30 cellular contexts compared by ENCODE assay signal in genomic region chr11:18739684-18740083, GRCh38. TPM values are rescaled to one million over a fixed set of nuclear protein-coding genes. Genes with fewer than 3 reads are reported as not detected.
"Had no signal": no experiment of that assay in that cellular context is flagged by ENCODE, and none has a peak within 500 bp of the region (broad histone marks: within the 10 kb centered on the region; RNA-seq: fewer than 3 reads in every experiment).

No MANE protein-coding gene starts in this region.

- H3K27ac ChIP-seq: ascending aorta, body of pancreas, coronary artery, VCaP had no signal

- H3K36me3 ChIP-seq: ascending aorta had no signal

- H3K9me3 ChIP-seq: ascending aorta, body of pancreas had no signal

- ATAC-seq: activated naive CD4-positive, alpha-beta T cell treated with anti-CD3 and anti-CD28 coated beads, Interleukin-2, amount 50 U/mL, for 72 hours; activated naive CD8-positive, alpha-beta T cell treated with anti-CD3 and anti-CD28 coated beads, Interleukin-2, amount 50 U/mL, for 24 hours; activated T-cell treated with anti-CD3 and anti-CD28 coated beads, Interleukin-2, amount 50 U/mL, for 4 hours; body of pancreas; T-cell had no signal

- H3K27me3 ChIP-seq: ascending aorta, body of pancreas had no signal

- H3K4me3 ChIP-seq: ascending aorta, body of pancreas, coronary artery had no signal

- H3K4me1 ChIP-seq: ascending aorta, body of pancreas had no signal

- DNase-seq: activated CD4-positive, alpha-beta memory T cell treated with anti-CD3 and anti-CD28 coated beads for 36 hours; activated CD4-positive, alpha-beta T cell treated with anti-CD3 and anti-CD28 coated beads, Interleukin-2, amount 10 ng/mL, durations not matched to agents 7 days and 5 days; activated CD4-positive, CD25-positive, alpha-beta regulatory T cell; activated CD8-positive, alpha-beta memory T cell treated with anti-CD3 and anti-CD28 coated beads for 24 hours; activated effector memory CD4-positive, alpha-beta T cell treated with anti-CD3 and anti-CD28 coated beads, Interleukin-2, amount 50 U/mL, for 16 hours; activated naive CD4-positive, alpha-beta T cell treated with Interleukin-2 at 50 U/mL for 16 hours; activated naive CD8-positive, alpha-beta T cell treated with anti-CD3 and anti-CD28 coated beads, Interleukin-2, amount 50 U/mL, for 24 hours; activated T-cell treated with anti-CD3 and anti-CD28 coated beads, Interleukin-2, amount 50 U/mL, for 4 hours; amniotic stem cell; body of pancreas; central memory CD4-positive, alpha-beta T cell; Kasumi-1; NCI-H1092 treated with DMSO at 0.1 percent for 48 hours; NCI-H1417 treated with DMSO at 0.1 percent for 48 hours; NCI-H1694; NCI-H2081; NCI-H524 treated with DMSO at 0.1 percent for 48 hours; NCI-H748 treated with DMSO at 0.1 percent for 48 hours; SHP77 treated with DMSO at 0.1 percent for 48 hours; T-cell had no signal

- FAIRE-seq: bronchial epithelial cell, RCC 7860 had no signal

RNA-seq across cellular contexts. Expression of gene IGSF22, which starts 13.7 kb away (rescaled TPM):
- total RNA-seq: ascending aorta, body of pancreas, chondrocyte, M059J, SK-MEL-5 had no signal

RNA-seq across cellular contexts. Expression of gene PTPN5, which starts 51.9 kb away (rescaled TPM):
- total RNA-seq: activated CD4-positive, alpha-beta memory T cell treated with anti-CD3 and anti-CD28 coated beads for 36 hours; activated CD4-positive, alpha-beta T cell treated with anti-CD3 and anti-CD28 coated beads, Interleukin-2, amount 10 ng/mL, durations not matched to agents 7 days and 5 days; activated naive CD4-positive, alpha-beta T cell treated with anti-CD3 and anti-CD28 coated beads, Interleukin-2, amount 50 U/mL, for 72 hours; activated T-cell treated with anti-CD3 and anti-CD28 coated beads, Interleukin-2, amount 50 U/mL, for 4 hours; bronchial epithelial cell; chondrocyte; M059J; SK-MEL-5; T-helper 2 cell treated with Interferon-gamma antibody and Interleukin-4, amounts not matched to agents 100 ng/mL and 5 ng/mL, for 36 hours had no signal
